8 cellular contexts compared by ENCODE assay signal in genomic region chr4:39181905-39182638, GRCh38.
DNase-seq lines count a peak whose midpoint lies in the region; ATAC-seq lines count a peak whose summit lies in the region.

Gene WDR19, plus strand, starts transcription at chr4:39182529. Its CDS starts 29 bp downstream, at chr4:39182558.

- peaks cover 0 to 16% of the 10 kb centered on the region in 2 donors for H3K27me3 Mint-ChIP-seq in effector memory CD8-positive, alpha-beta T cell

- H3K27ac Mint-ChIP-seq in effector memory CD8-positive, alpha-beta T cell: peak within 1 kb of the TSS in 1 of 2 donors; percentile 22

- no peak within 1 kb of the TSS for H3K4me3 Mint-ChIP-seq in effector memory CD8-positive, alpha-beta T cell

- H3K36me3 Mint-ChIP-seq in effector memory CD8-positive, alpha-beta T cell (ENCODE audit: insufficient read depth): no peaks in the 10 kb centered on the region

- DNase-seq in COLO668 (lab: John Stamatoyannopoulos, UW; ENCODE audit: unreplicated experiment): peak; percentile 99
- DNase-seq in HS-27A (ENCODE audit: low read depth): peak; percentile 98
- peak; percentile 97 for DNase-seq in NK-92 (lab: John Stamatoyannopoulos, UW; ENCODE audit: unreplicated experiment)
- peak; percentile 97 for DNase-seq in activated CD8-positive, alpha-beta memory T cell treated with anti-CD3 and anti-CD28 coated beads for 24 hours
- peak; percentile 97 to 98 (median 98) for DNase-seq in effector memory CD8-positive, alpha-beta T cell
- peak; percentile 100 for DNase-seq in medulla oblongata (ENCODE audit: extremely low spot score)
- peak; percentile 97 for DNase-seq in stimulated activated CD8-positive, alpha-beta memory T cell treated with anti-CD3 and anti-CD28 coated beads, Interleukin-12 subunit alpha, Interleukin-12 subunit beta, amount 100 ng/mL, for 1 hour (ENCODE audit: low read depth)

- H3K4me1 Mint-ChIP-seq in effector memory CD8-positive, alpha-beta T cell (ENCODE audit: low read depth in 2 of 2): no peaks in the 10 kb centered on the region

- peak; percentile 100 for ATAC-seq in GM19467 (IDR thresholded peaks at IDR 0.05; ENCODE audit: unreplicated experiment)
- ATAC-seq in effector memory CD8-positive, alpha-beta T cell (replicated peaks): peak; percentile 95

- H3K9me3 Mint-ChIP-seq in effector memory CD8-positive, alpha-beta T cell: no peaks in the 10 kb centered on the region

Comparison
In these comparisons a context has a peak if more than half of its experiments do, and no peak if none do; other contexts are left out.
1. Peak in every context shown above with its lines: DNase-seq and ATAC-seq.